Comparison of ENCODE assay signal across 30 cellular contexts in genomic region chr9:37619806-37620205, GRCh38. TPM values are rescaled to one million over a fixed set of nuclear protein-coding genes. Genes with fewer than 3 reads are reported as not detected.
"Had no signal": no experiment of that assay in that cellular context is flagged by ENCODE, and none has a peak within 500 bp of the region (broad histone marks: within the 10 kb centered on the region; RNA-seq: fewer than 3 reads in every experiment).

No MANE protein-coding gene starts in this region.

- H3K9me3 Mint-ChIP-seq: activated CD4-positive, alpha-beta T cell treated with anti-CD3 and anti-CD28 coated beads, Interleukin-2, amount 10 ng/mL, durations not matched to agents 24 days and 14 days; activated naive CD4-positive, alpha-beta T cell treated with anti-CD3 and anti-CD28 coated beads, Interleukin-2, amount 50 U/mL, for 72 hours; activated naive CD8-positive, alpha-beta T cell treated with anti-CD3 and anti-CD28 coated beads, Interleukin-2, amount 50 U/mL, for 24 hours; activated T-cell treated with anti-CD3 and anti-CD28 coated beads, Interleukin-2, amount 50 U/mL, for 24 hours; activated T-helper 1 cell treated with anti-CD3 and anti-CD28 coated beads, Interleukin-12 subunit alpha, Interleukin-12 subunit beta, Interleukin-2, Interleukin-4 antibody, amounts not matched to agents 30 ng/mL and 10 ng/mL and 1 ng/mL, durations not matched to agents 14 hours and 24 hours and 36 hours; brain; central memory CD8-positive, alpha-beta T cell; T-helper 1 cell treated with Interleukin-12 subunit alpha and Interleukin-12 subunit beta and Interleukin-4 antibody, amounts not matched to agents 30 μg/mL and 1 μg/mL, for 36 hours; WTC11 had no signal

- H3K27ac ChIP-seq: RWPE1 had no signal

- DNase-seq: activated CD4-positive, alpha-beta T cell treated with anti-CD3 and anti-CD28 coated beads, Interleukin-2, amount 10 ng/mL, durations not matched to agents 24 days and 14 days; activated CD4-positive, alpha-beta T cell treated with anti-CD3 and anti-CD28 coated beads, Interleukin-2, amount 50 U/mL, for 48 hours; activated CD4-positive, CD25-positive, alpha-beta regulatory T cell treated with anti-CD3 and anti-CD28 coated beads, Interleukin-2, amount 50 U/mL, for 72 hours; activated CD8-positive, alpha-beta memory T cell treated with anti-CD3 and anti-CD28 coated beads, Interleukin-2, amount 10 ng/mL, durations not matched to agents 7 days and 5 days; activated effector memory CD4-positive, alpha-beta T cell treated with anti-CD3 and anti-CD28 coated beads, Interleukin-2, amount 50 U/mL, for 16 hours; activated naive CD4-positive, alpha-beta T cell treated with Interleukin-2 at 50 U/mL for 16 hours; activated naive CD8-positive, alpha-beta T cell treated with anti-CD3 and anti-CD28 coated beads, Interleukin-2, amount 50 U/mL, for 24 hours; activated T-cell treated with anti-CD3 and anti-CD28 coated beads, Interleukin-2, amount 50 U/mL, for 24 hours; amygdala; KG1; MV-4-11; NCI-H1417 treated with DMSO at 0.1 percent for 48 hours; NCI-H1694; NCI-H2029; NCI-H446 treated with DMSO at 0.1 percent for 48 hours; NCI-H524 treated with DMSO at 0.1 percent for 48 hours; NCI-H774; NK-92 treated with Interleukin-12 subunit alpha and Interleukin-12 subunit beta, amount 100 ng/mL, for 24 hours; OCI-M1; Right ventricle myocardium superior had no signal

- H3K27ac Mint-ChIP-seq: activated CD4-positive, alpha-beta T cell treated with anti-CD3 and anti-CD28 coated beads, Interleukin-2, amount 10 ng/mL, durations not matched to agents 24 days and 14 days; activated CD8-positive, alpha-beta memory T cell treated with anti-CD3 and anti-CD28 coated beads, Interleukin-2, amount 10 ng/mL, durations not matched to agents 7 days and 5 days; activated naive CD4-positive, alpha-beta T cell treated with anti-CD3 and anti-CD28 coated beads, Interleukin-2, amount 50 U/mL, for 72 hours; activated naive CD8-positive, alpha-beta T cell treated with anti-CD3 and anti-CD28 coated beads, Interleukin-2, amount 50 U/mL, for 24 hours; activated T-cell treated with anti-CD3 and anti-CD28 coated beads, Interleukin-2, amount 50 U/mL, for 24 hours; activated T-helper 1 cell treated with anti-CD3 and anti-CD28 coated beads, Interleukin-12 subunit alpha, Interleukin-12 subunit beta, Interleukin-2, Interleukin-4 antibody, amounts not matched to agents 30 ng/mL and 10 ng/mL and 1 ng/mL, durations not matched to agents 14 hours and 24 hours and 36 hours; T-helper 1 cell treated with Interleukin-12 subunit alpha and Interleukin-12 subunit beta and Interleukin-4 antibody, amounts not matched to agents 30 μg/mL and 1 μg/mL, for 36 hours; WTC11 had no signal

- H3K27me3 Mint-ChIP-seq: activated naive CD8-positive, alpha-beta T cell treated with anti-CD3 and anti-CD28 coated beads, Interleukin-2, amount 50 U/mL, for 24 hours; activated T-cell treated with anti-CD3 and anti-CD28 coated beads, Interleukin-2, amount 50 U/mL, for 24 hours; central memory CD8-positive, alpha-beta T cell had no signal

- H3K36me3 Mint-ChIP-seq: activated CD8-positive, alpha-beta memory T cell treated with anti-CD3 and anti-CD28 coated beads, Interleukin-2, amount 10 ng/mL, durations not matched to agents 7 days and 5 days; activated naive CD4-positive, alpha-beta T cell treated with anti-CD3 and anti-CD28 coated beads, Interleukin-2, amount 50 U/mL, for 72 hours; brain; WTC11 had no signal

- H3K4me3 Mint-ChIP-seq: activated CD4-positive, alpha-beta T cell treated with anti-CD3 and anti-CD28 coated beads, Interleukin-2, amount 10 ng/mL, durations not matched to agents 24 days and 14 days; activated CD8-positive, alpha-beta memory T cell treated with anti-CD3 and anti-CD28 coated beads, Interleukin-2, amount 10 ng/mL, durations not matched to agents 7 days and 5 days; activated naive CD8-positive, alpha-beta T cell treated with anti-CD3 and anti-CD28 coated beads, Interleukin-2, amount 50 U/mL, for 24 hours; activated T-cell treated with anti-CD3 and anti-CD28 coated beads, Interleukin-2, amount 50 U/mL, for 24 hours; activated T-helper 1 cell treated with anti-CD3 and anti-CD28 coated beads, Interleukin-12 subunit alpha, Interleukin-12 subunit beta, Interleukin-2, Interleukin-4 antibody, amounts not matched to agents 30 ng/mL and 10 ng/mL and 1 ng/mL, durations not matched to agents 14 hours and 24 hours and 36 hours; central memory CD8-positive, alpha-beta T cell; T-helper 1 cell treated with Interleukin-12 subunit alpha and Interleukin-12 subunit beta and Interleukin-4 antibody, amounts not matched to agents 30 μg/mL and 1 μg/mL, for 36 hours; WTC11 had no signal

- H3K4me1 Mint-ChIP-seq: activated CD4-positive, alpha-beta T cell treated with anti-CD3 and anti-CD28 coated beads, Interleukin-2, amount 10 ng/mL, durations not matched to agents 24 days and 14 days; activated naive CD8-positive, alpha-beta T cell treated with anti-CD3 and anti-CD28 coated beads, Interleukin-2, amount 50 U/mL, for 24 hours; central memory CD8-positive, alpha-beta T cell had no signal

- ATAC-seq: activated CD8-positive, alpha-beta memory T cell treated with anti-CD3 and anti-CD28 coated beads, Interleukin-2, amount 10 ng/mL, durations not matched to agents 7 days and 5 days; activated naive CD4-positive, alpha-beta T cell treated with anti-CD3 and anti-CD28 coated beads, Interleukin-2, amount 50 U/mL, for 72 hours; activated naive CD8-positive, alpha-beta T cell treated with anti-CD3 and anti-CD28 coated beads, Interleukin-2, amount 50 U/mL, for 24 hours; Panc1; WTC11 had no signal

RNA-seq across cellular contexts. Expression of gene FRMPD1, which starts 30.9 kb away (rescaled TPM):
- total RNA-seq: activated CD4-positive, alpha-beta T cell treated with anti-CD3 and anti-CD28 coated beads, Interleukin-2, amount 10 ng/mL, durations not matched to agents 24 days and 14 days; activated CD8-positive, alpha-beta memory T cell treated with anti-CD3 and anti-CD28 coated beads, Interleukin-2, amount 10 ng/mL, durations not matched to agents 7 days and 5 days; activated naive CD4-positive, alpha-beta T cell treated with anti-CD3 and anti-CD28 coated beads, Interleukin-2, amount 50 U/mL, for 72 hours; MCF 10A; SK-MEL-5 had no signal
